ENCODE assay signal across 18 cellular contexts in genomic region chr6:43144879-43145278, GRCh38. TPM values are rescaled to one million over a fixed set of nuclear protein-coding genes. Genes with fewer than 3 reads are reported as not detected.
DNase-seq lines count a peak whose midpoint lies in the region; ATAC-seq, FAIRE-seq and TF ChIP-seq lines count a peak whose summit lies in the region.
"Had no signal": no experiment of that assay in that cellular context is flagged by ENCODE, and none has a peak within 500 bp of the region (broad histone marks: within the 10 kb centered on the region; RNA-seq: fewer than 3 reads in every experiment).

No MANE protein-coding gene starts in this region.

- TF ChIP-seq RAD21 in H1 (IDR thresholded peaks at IDR 0.05 in 1 of 2, conservative IDR thresholded peaks at IDR 0.05 in 1 of 2; ENCODE audit: low read depth in 2 of 2, low read length in 2 of 2): no peak

- H3K18ac ChIP-seq in H1 (ENCODE audit: extremely low read depth, low read length) (no peak overlapping the region), neuronal stem cell (ENCODE audit: low read length) (no peak overlapping the region)

- no peak for FAIRE-seq in H1 (lab: Jason Lieb, UNC)
- FAIRE-seq: D721Med had no signal

- POLR2A ChIA-PET in RWPE1 (lab: Yijun Ruan, JAX; ENCODE audit: low non-redundant PET): interaction anchor here (0.6 kb wide), 1 partner anchor 26 kb away, joined by 4 read pairs; the partner anchor contains the start of gene SRF
- POLR2A ChIA-PET in H1 (lab: Charles Lee; ENCODE audit: partially characterized antibody): interaction anchor here (0.6 to 3.6 kb wide), 5 partner anchors 23 to 814 kb away, joined by 3 to 30 read pairs (median 7); partner anchors contain the start of gene PTK7

- H3K23ac ChIP-seq in H1 (ENCODE audit: insufficient read length) (no peak overlapping the region), neuronal stem cell (ENCODE audit: low read depth, low read length, poor library complexity) (peak overlapping the region; percentile 3)

- no peak for TF ChIP-seq CTCF in RWPE1 (conservative IDR thresholded peaks at IDR 0.05; ENCODE audit: low read depth)
- TF ChIP-seq CTCF in H1 (IDR thresholded peaks at IDR 0.05; ENCODE audit: control extremely low read depth in 1 of 3, insufficient read depth in 1 of 3, low read depth in 1 of 3, low read length in 3 of 3): no peak
- no peak for TF ChIP-seq CTCF in testis (IDR thresholded peaks at IDR 0.05)

- H3K4ac ChIP-seq in H1 (replicated peaks; ENCODE audit: insufficient read length, low read depth, low read length) (no peak overlapping the region), neuronal stem cell (ENCODE audit: low read length) (no peak overlapping the region)

- H3K4me1 ChIP-seq in H1 (replicated peaks in 1 of 4; ENCODE audit: control insufficient read depth in 3 of 4, insufficient read depth in 4 of 4, low read length in 3 of 4) (peaks cover 0 to 6% (median 3%) of the 10 kb centered on the region in 4 experiments; a peak in 3 of 7 replicates), neuronal stem cell (ENCODE audit: control insufficient read depth in 2 of 2, insufficient read depth in 1 of 2, low read depth in 1 of 2, low read length in 2 of 2) (peaks cover 5 to 7% of the 10 kb centered on the region in 2 donors), testis (peaks cover 9% of the 10 kb centered on the region)

- no peaks in the 10 kb centered on the region for H3K27me3 ChIP-seq in H7 (ENCODE audit: control insufficient read depth, insufficient read depth, low read length)
- no peaks in the 10 kb centered on the region for H3K27me3 ChIP-seq in H1 (replicated peaks in 1 of 4; ENCODE audit: control insufficient read depth in 3 of 4, extremely low read depth in 1 of 4, insufficient read depth in 3 of 4, low read length in 3 of 4)
- no peaks in the 10 kb centered on the region for H3K27me3 ChIP-seq in neuronal stem cell (ENCODE audit: control insufficient read depth in 3 of 3, insufficient read depth in 3 of 3, low read depth in 1 of 3, low read length in 3 of 3)
- no peaks in the 10 kb centered on the region for H3K27me3 ChIP-seq in testis

- no peak overlapping the region for H3K56ac ChIP-seq in H1 (replicated peaks; ENCODE audit: insufficient read length, low read depth, low read length)

- H4K8ac ChIP-seq in H1 (ENCODE audit: extremely low read depth, insufficient read depth, low read length): no peak overlapping the region
- peak overlapping the region; percentile 48 for H4K8ac ChIP-seq in neuronal stem cell (ENCODE audit: low read depth, low read length)

- DNase-seq in H7 (peak; percentile 51), RWPE1 (ENCODE audit: low spot score) (peak; percentile 57), H1 (ENCODE audit: low read depth in 1 of 2, low spot score in 2 of 2) (no peak), neuronal stem cell (ENCODE audit: low spot score) (no peak), dedifferentiated amniotic fluid mesenchymal stem cell (ENCODE audit: extremely low spot score) (no peak), testis (no peak)
- DNase-seq: C1 segment of cervical spinal cord, DMS79 treated with DMSO at 0.1 percent for 48 hours, KBM-7, NCI-H1417, NCI-H187, NCI-H345, NCI-H524 treated with DMSO at 0.1 percent for 48 hours, SW 1271 had no signal

- TF ChIP-seq POLR2A in H1 (IDR thresholded peaks at IDR 0.05; ENCODE audit: control extremely low read depth in 1 of 2, low read depth in 2 of 2, low read length in 2 of 2): no peak
- no peak for TF ChIP-seq POLR2A in testis (IDR thresholded peaks at IDR 0.05)

- H3K79me2 ChIP-seq in H1 (ENCODE audit: control insufficient read depth in 1 of 2, insufficient read depth in 2 of 2, low read length in 2 of 2): no peaks in the 10 kb centered on the region

- no peak overlapping the region for H4K5ac ChIP-seq in H1 (ENCODE audit: insufficient read length, low read depth, low read length)

- WGBS in H1 (ENCODE audit: extremely low coverage in 1 of 2, insufficient coverage in 1 of 2, insufficient read length in 1 of 2, insufficient replicate concordance in 2 of 2, low coverage in 1 of 2, low lambda C conversion rate in 2 of 2, missing lambda C conversion rate in 1 of 2), 2 experiments: 92% methylated on average over 6 of the region's 6 CpGs; no CpG with 5 or more reads in 1 of the 2 experiments
- no CpG with 5 or more reads among the region's 6 CpGs for WGBS in neuronal stem cell (ENCODE audit: extremely low coverage in 2 of 2, insufficient read length in 2 of 2, insufficient replicate concordance in 1 of 2), 2 donors
- WGBS in testis, 2 donors: 85 to 89% methylated on average over 5 to 6 of the region's 6 CpGs

- H2BK5ac ChIP-seq in H1 (ENCODE audit: low read depth, low read length) (0 out of 2 replicates have a peak overlapping the region, but pooled peaks have one; percentile 48), neuronal stem cell (ENCODE audit: low read length) (peak overlapping the region; percentile 27)

- H3K36me3 ChIP-seq in H7 (replicated peaks; ENCODE audit: control insufficient read depth, insufficient read depth, low read length): peaks cover 22% of the 10 kb centered on the region
- peaks cover 6 to 15% (median 6%) of the 10 kb centered on the region in 4 experiments; a peak in 5 of 8 replicates for H3K36me3 ChIP-seq in H1 (ENCODE audit: control insufficient read depth in 2 of 4, insufficient read depth in 4 of 4, low read length in 3 of 4)
- peaks cover 17 to 48% of the 10 kb centered on the region in 2 donors for H3K36me3 ChIP-seq in neuronal stem cell (replicated peaks in 1 of 2; ENCODE audit: control insufficient read depth in 2 of 2, insufficient read depth in 2 of 2, low read length in 2 of 2)
- no peaks in the 10 kb centered on the region for H3K36me3 ChIP-seq in testis (ENCODE audit: low read depth, missing control alignments)

- H2BK120ac ChIP-seq in H1 (replicated peaks; ENCODE audit: low read depth, low read length) (no peak overlapping the region), neuronal stem cell (ENCODE audit: low read depth, low read length) (no peak overlapping the region)

- H4K20me1 ChIP-seq in H1 (replicated peaks in 1 of 2; ENCODE audit: control insufficient read depth in 1 of 2, insufficient read depth in 2 of 2, low read length in 2 of 2): no peaks in the 10 kb centered on the region

- H3K4me2 ChIP-seq in H1 (ENCODE audit: insufficient read depth in 1 of 2, low read depth in 2 of 2, low read length in 2 of 2) (no peak overlapping the region), neuronal stem cell (ENCODE audit: insufficient read depth, low read length, poor library complexity, severe bottlenecking) (no peak overlapping the region)

- no peak overlapping the region for H2BK15ac ChIP-seq in H1 (ENCODE audit: low read length)
- H2BK15ac ChIP-seq in neuronal stem cell (ENCODE audit: low read length): no peak overlapping the region

- no peak for ATAC-seq in HG03442 (IDR thresholded peaks at IDR 0.05; ENCODE audit: unreplicated experiment)
- no peak for ATAC-seq in HG03439 (IDR thresholded peaks at IDR 0.05; ENCODE audit: unreplicated experiment)

- H3K14ac ChIP-seq in H1 (ENCODE audit: insufficient read length) (no peak overlapping the region), neuronal stem cell (ENCODE audit: low read length) (no peak overlapping the region)

- H2BK12ac ChIP-seq in H1 (ENCODE audit: low read depth, low read length) (no peak overlapping the region), neuronal stem cell (ENCODE audit: low read length) (no peak overlapping the region)

- no peaks in the 10 kb centered on the region for H3K9me3 ChIP-seq in H1 (ENCODE audit: insufficient read depth in 2 of 2, low read depth in 1 of 2, low read length in 1 of 2)
- no peaks in the 10 kb centered on the region for H3K9me3 ChIP-seq in neuronal stem cell (replicated peaks in 1 of 2; ENCODE audit: control insufficient read depth in 2 of 2, insufficient read depth in 1 of 2, low read depth in 1 of 2, low read length in 2 of 2)
- H3K9me3 ChIP-seq in testis: no peaks in the 10 kb centered on the region
- H3K9me3 ChIP-seq: HAP-1 had no signal

- CTCF ChIA-PET in RWPE1 (lab: Yijun Ruan, JAX) (interaction anchor here (0.5 to 0.7 kb wide), 2 partner anchors 20 to 363 kb away, joined by 3 read pairs; no protein-coding TSS in a partner anchor), H1 (lab: Charles Lee; ENCODE audit: partially characterized antibody) (interaction anchor here (1.0 to 4.3 kb wide), 9 partner anchors 12 to 244 kb away, joined by 3 to 40 read pairs (median 8); partner anchors contain the start of genes PTK7 and RRP36)

- no peak for TF ChIP-seq EP300 in H1 (IDR thresholded peaks at IDR 0.05; ENCODE audit: borderline replicate concordance in 1 of 2, low read depth in 2 of 2, low read length in 2 of 2)

- no peak overlapping the region for H2AFZ ChIP-seq in H1 (ENCODE audit: low read length)
- no peak overlapping the region for H2AFZ ChIP-seq in neuronal stem cell (ENCODE audit: low read length)

- H2AK5ac ChIP-seq in H1 (ENCODE audit: low read depth, low read length) (no peak overlapping the region), neuronal stem cell (ENCODE audit: low read depth, low read length) (peak overlapping the region; percentile 2)

- H3K4me3 ChIP-seq in H7 (ENCODE audit: insufficient read depth, low read depth, low read length) (no peak overlapping the region), H1 (ENCODE audit: extremely low read depth in 1 of 4, insufficient read depth in 2 of 4, low read depth in 3 of 4, low read length in 4 of 4) (no peak overlapping the region), neuronal stem cell (ENCODE audit: low read length in 2 of 2) (no peak overlapping the region), testis (no peak overlapping the region)
- H3K4me3 ChIP-seq: HAP-1 had no signal

- H3K23me2 ChIP-seq in H1 (ENCODE audit: low read depth, low read length): no peaks in the 10 kb centered on the region

- no peak overlapping the region for H3K9ac ChIP-seq in H1 (replicated peaks in 1 of 4; ENCODE audit: extremely low read depth in 1 of 4, low read depth in 3 of 4, low read length in 3 of 4)
- no peak overlapping the region for H3K9ac ChIP-seq in neuronal stem cell (ENCODE audit: low read depth, low read length, poor library complexity)

- intact Hi-C loops in testis (cut with DNase I; ENCODE audit: low total_unique reads): loop anchor here (5.0 to 10.0 kb wide), 2 partner anchors 133 to 240 kb away; partner anchors contain the start of genes KLHDC3 and MEA1

- H3K27ac ChIP-seq in RWPE1: peak overlapping the region; percentile 86
- no peak overlapping the region for H3K27ac ChIP-seq in H1 (ENCODE audit: low read depth, low read length)
- H3K27ac ChIP-seq in neuronal stem cell (replicated peaks; ENCODE audit: low read length): no peak overlapping the region
- H3K27ac ChIP-seq in testis: no peak overlapping the region

- no peak overlapping the region for H2BK20ac ChIP-seq in H1 (ENCODE audit: low read length)

- H4K91ac ChIP-seq in H1 (replicated peaks; ENCODE audit: insufficient read length, low read length): no peak overlapping the region
- H4K91ac ChIP-seq in neuronal stem cell (ENCODE audit: low read depth, low read length, poor library complexity): no peak overlapping the region

- H3K79me1 ChIP-seq in H1 (ENCODE audit: low read depth, low read length) (no peaks in the 10 kb centered on the region), neuronal stem cell (ENCODE audit: low read depth, low read length) (no peaks in the 10 kb centered on the region)

RNA-seq across cellular contexts. Expression of gene SRF, which starts 26.2 kb away (rescaled TPM):
- total RNA-seq in H7 (2014; rRNA removed; shearing (Covaris generic)): 48.3 and 52.2 TPM in 2 replicates
- total RNA-seq in H1 (2021; fragmentation: NEBNext Ultra II Directional; extraction: Animal tissue kit (Norgen Biotek cat#: 25700)): 49.0 and 52.7 TPM in 2 replicates
- 69.5 and 88.6 TPM in 2 replicates for polyA plus RNA-seq in H1 (2011; rRNA removed)
- 68.1 TPM for polyA plus RNA-seq in H1 (2011; cell fraction: cytosol; rRNA removed)
- polyA plus RNA-seq in H1 (2011; cell fraction: nucleus; rRNA removed): 63.0 TPM
- polyA plus RNA-seq in H1 (2012, experiment 1 of 2): 34.5 to 42.5 TPM (median 42.0 TPM) in 4 replicates
- polyA plus RNA-seq in H1 (2012, experiment 2 of 2): 41.2 TPM
- polyA plus RNA-seq in H1 (2013, experiment 1 of 2): 30.6 TPM
- 31.1 TPM for polyA plus RNA-seq in H1 (2013, experiment 2 of 2)
- polyA minus RNA-seq in H1 (2011; rRNA and poly(A)+ RNA removed): 46.3 and 46.8 TPM in 2 replicates
- 33.1 TPM for polyA minus RNA-seq in H1 (2011; cell fraction: cytosol; rRNA and poly(A)+ RNA removed)
- polyA minus RNA-seq in H1 (2011; cell fraction: nucleus; rRNA and poly(A)+ RNA removed): 24.0 TPM
- 33.8 TPM for polyA plus RNA-seq in neuronal stem cell (2013, experiment 1 of 2)
- polyA plus RNA-seq in neuronal stem cell (2013, experiment 2 of 2): 33.2 TPM
- total RNA-seq in testis: 10 to 100 TPM; 36.5 to 39.2 TPM
- 28.4 TPM for polyA plus RNA-seq in testis (ENCODE audit: insufficient read depth, low read depth, low replicate concordance)

RNA-seq across cellular contexts. Expression of gene CUL9, which starts 37.1 kb away (rescaled TPM):
- total RNA-seq in H7 (2014; rRNA removed; shearing (Covaris generic)): 9.4 and 10.9 TPM in 2 replicates
- 9.8 and 10.5 TPM in 2 replicates for total RNA-seq in H1 (2021; fragmentation: NEBNext Ultra II Directional; extraction: Animal tissue kit (Norgen Biotek cat#: 25700))
- polyA plus RNA-seq in H1 (2011; rRNA removed): 7.7 and 10.2 TPM in 2 replicates
- polyA plus RNA-seq in H1 (2011; cell fraction: cytosol; rRNA removed): 8.3 TPM
- 43.8 TPM for polyA plus RNA-seq in H1 (2011; cell fraction: nucleus; rRNA removed)
- 7.7 to 17.5 TPM (median 14.2 TPM) in 4 replicates for polyA plus RNA-seq in H1 (2012, experiment 1 of 2)
- polyA plus RNA-seq in H1 (2012, experiment 2 of 2): 4.2 TPM
- 4.2 TPM for polyA plus RNA-seq in H1 (2013, experiment 1 of 2)
- polyA plus RNA-seq in H1 (2013, experiment 2 of 2): 4.8 TPM
- polyA minus RNA-seq in H1 (2011; rRNA and poly(A)+ RNA removed): 11.3 and 13.2 TPM in 2 replicates
- polyA minus RNA-seq in H1 (2011; cell fraction: cytosol; rRNA and poly(A)+ RNA removed): 5.1 TPM
- 13.7 TPM for polyA minus RNA-seq in H1 (2011; cell fraction: nucleus; rRNA and poly(A)+ RNA removed)
- polyA plus RNA-seq in neuronal stem cell (2013, experiment 1 of 2): 10.3 TPM
- 11.1 TPM for polyA plus RNA-seq in neuronal stem cell (2013, experiment 2 of 2)
- total RNA-seq in testis: 100 to 1,000 TPM in 1 of 2 donors, 10 to 100 TPM in 1; 90.6 to 110 TPM
- polyA plus RNA-seq in testis (ENCODE audit: insufficient read depth, low read depth, low replicate concordance): 101 TPM

Comparison
In these comparisons a context has a peak if more than half of its experiments do, and no peak if none do; other contexts are left out.
1. DNase-seq: peak in H7 (single experiment) and RWPE1 (single experiment); none in H1 (0 of 2), neuronal stem cell (single experiment), dedifferentiated amniotic fluid mesenchymal stem cell (single experiment) and testis (single experiment).